In the genomic region with DNA sequence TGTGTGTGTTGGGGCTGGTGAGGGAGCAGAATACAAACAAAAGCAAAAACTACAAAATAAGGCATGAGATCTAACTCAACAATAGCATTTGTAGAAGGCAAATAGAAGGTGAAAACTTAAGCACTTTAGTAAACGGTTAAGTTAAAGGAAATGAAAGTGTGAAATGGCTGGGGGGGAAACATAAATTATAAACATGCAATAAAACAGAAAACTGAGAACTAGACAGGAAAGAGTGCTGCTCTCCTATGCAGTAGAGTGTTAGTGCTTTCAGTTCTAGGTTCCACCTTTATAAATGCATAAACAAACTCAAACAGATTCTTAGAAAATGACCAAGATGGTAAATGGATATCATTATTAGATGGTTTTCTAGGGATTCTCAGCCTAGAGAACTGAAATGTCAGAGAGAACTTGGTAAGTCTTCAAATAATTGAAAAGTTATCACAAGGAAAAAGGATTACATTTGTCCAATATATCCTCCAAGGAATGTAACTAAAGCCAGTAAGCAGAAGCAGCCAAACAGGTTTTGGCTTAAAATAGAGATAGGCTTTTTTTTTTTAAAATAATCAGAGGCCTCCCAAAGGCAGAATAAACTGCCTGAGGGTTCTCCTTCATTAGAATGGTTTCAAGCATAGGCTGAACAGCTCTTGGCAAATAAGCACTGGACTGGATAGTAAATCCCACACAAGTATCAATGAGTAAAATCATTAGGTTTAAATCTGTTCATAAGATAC, we compare ENCODE assay signal across 10 cellular contexts. TPM values are rescaled to one million over a fixed set of nuclear protein-coding genes. Genes with fewer than 3 reads are reported as not detected.
A peak's percentile ranks its signal among the peaks of the same experiment; 100 is the strongest.
DNase-seq lines count a peak whose midpoint lies in the region; ATAC-seq and TF ChIP-seq lines count a peak whose summit lies in the region.
"Had no signal": no experiment of that assay in that cellular context is flagged by ENCODE, and none has a peak within 500 bp of the region (broad histone marks: within the 10 kb centered on the region; RNA-seq: fewer than 3 reads in every experiment).

No MANE protein-coding gene starts in this region.

- H3K27me3 ChIP-seq in ovary: no peaks in the 10 kb centered on the region

- H3K9me3 Mint-ChIP-seq in immature natural killer cell: no peaks in the 10 kb centered on the region
- no peaks in the 10 kb centered on the region for H3K9me3 Mint-ChIP-seq in chondrocyte (ENCODE audit: low read depth)

- TF ChIP-seq EP300 in ovary (IDR thresholded peaks at IDR 0.05): no peak

- POLR2A ChIA-PET in HEK293T (lab: Yijun Ruan, JAX): interaction anchor here (1.1 kb wide), 1 partner anchor 23 kb away, joined by 3 read pairs; a partner anchor contains a TSS

- CTCF ChIA-PET in HEK293T (lab: Yijun Ruan, JAX): no interaction called here

- peaks cover 0 to 1% (median 0%) of the 10 kb centered on the region in 3 donors for H3K27me3 Mint-ChIP-seq in immature natural killer cell (ENCODE audit: low read depth in 3 of 3)
- no peaks in the 10 kb centered on the region for H3K27me3 Mint-ChIP-seq in chondrocyte (ENCODE audit: low read depth)

- H3K4me1 ChIP-seq in ovary (ENCODE audit: insufficient read depth): peaks cover 1% of the 10 kb centered on the region

- H3K4me3 Mint-ChIP-seq in immature natural killer cell (peak overlapping the region; percentile 68 to 75 (median 74)), chondrocyte (ENCODE audit: unreplicated experiment) (no peak overlapping the region)

- H3K4me1 Mint-ChIP-seq in immature natural killer cell (peaks cover 59 to 77% of the 10 kb centered on the region in 2 donors), chondrocyte (ENCODE audit: low read depth) (peaks cover 22% of the 10 kb centered on the region)

- H3K9me3 ChIP-seq in ovary: no peaks in the 10 kb centered on the region

- DNase-seq in HEK293T (ENCODE audit: extremely low spot score) (no peak), MV-4-11 (lab: John Stamatoyannopoulos, UW) (peak; percentile 48), immature natural killer cell (peak in 1 of 3 donors; percentile 23), chondrocyte (ENCODE audit: low spot score) (no peak), DMS153 (lab: John Stamatoyannopoulos, UW) (no peak), ovary (no peak)
- no peak for DNase-seq in stimulated activated naive CD4-positive, alpha-beta T cell treated with Interleukin-2 at 50 U/mL for 16 hours (lab: John Stamatoyannopoulos, UW)
- DNase-seq: anterior cingulate cortex, IMR-90 had no signal

- H3K4me3 ChIP-seq in ovary: no peak overlapping the region

- TF ChIP-seq CTCF in chondrocyte (IDR thresholded peaks at IDR 0.05) (no peak), ovary (IDR thresholded peaks at IDR 0.05) (no peak)

- H3K36me3 ChIP-seq in ovary: no peaks in the 10 kb centered on the region

- peak; percentile 41 for ATAC-seq in GM18870 (IDR thresholded peaks at IDR 0.05; ENCODE audit: unreplicated experiment)

- intact Hi-C loops in ovary (cut with DNase I): no loop called here

- no peak overlapping the region for H3K27ac ChIP-seq in ovary

- H3K27ac Mint-ChIP-seq in immature natural killer cell: peak overlapping the region; percentile 41 to 89 (median 82)
- H3K27ac Mint-ChIP-seq in chondrocyte (ENCODE audit: unreplicated experiment): no peak overlapping the region

- peaks cover 0 to 4% (median 0%) of the 10 kb centered on the region in 3 donors for H3K36me3 Mint-ChIP-seq in immature natural killer cell
- H3K36me3 Mint-ChIP-seq in chondrocyte (ENCODE audit: low read depth): peaks cover 7% of the 10 kb centered on the region

- WGBS in ovary, 3 donors: 38 to 51% (median 49%) methylated on average over 1 of the region's 1 CpG

- TF ChIP-seq POLR2A in ovary (IDR thresholded peaks at IDR 0.05): no peak

TF ChIP-seq in HEK293T, 16 proteins besides CTCF, POLR2A, EP300 and RAD21:
- no peak for TF ChIP-seq BHLHE40 (IDR thresholded peaks at IDR 0.05; ENCODE audit: borderline replicate concordance)
- TF ChIP-seq, protein P1, sequence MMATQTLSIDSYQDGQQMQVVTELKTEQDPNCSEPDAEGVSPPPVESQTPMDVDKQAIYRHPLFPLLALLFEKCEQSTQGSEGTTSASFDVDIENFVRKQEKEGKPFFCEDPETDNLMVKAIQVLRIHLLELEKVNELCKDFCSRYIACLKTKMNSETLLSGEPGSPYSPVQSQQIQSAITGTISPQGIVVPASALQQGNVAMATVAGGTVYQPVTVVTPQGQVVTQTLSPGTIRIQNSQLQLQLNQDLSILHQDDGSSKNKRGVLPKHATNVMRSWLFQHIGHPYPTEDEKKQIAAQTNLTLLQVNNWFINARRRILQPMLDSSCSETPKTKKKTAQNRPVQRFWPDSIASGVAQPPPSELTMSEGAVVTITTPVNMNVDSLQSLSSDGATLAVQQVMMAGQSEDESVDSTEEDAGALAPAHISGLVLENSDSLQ (IDR thresholded peaks at IDR 0.05): peak; percentile 50
TF ChIP-seq in HEK293T: peak in this region for 1.

RNA-seq across cellular contexts. Expression of a gene that starts 23.3 kb away (rescaled TPM):
- polyA plus RNA-seq in immature natural killer cell (10 to 100 TPM in 1 of 3 donors, 1 to 10 TPM in 2; 5.4 to 11.9 (median 6.2) TPM), ovary (10 to 100 TPM; 19.0 to 35.8 TPM)
- total RNA-seq in chondrocyte (29.1 to 37.5 TPM (median 29.6 TPM) in 3 replicates), ovary (10 to 100 TPM; 35.0 to 52.9 (median 43.3) TPM)
